In the genomic region with DNA sequence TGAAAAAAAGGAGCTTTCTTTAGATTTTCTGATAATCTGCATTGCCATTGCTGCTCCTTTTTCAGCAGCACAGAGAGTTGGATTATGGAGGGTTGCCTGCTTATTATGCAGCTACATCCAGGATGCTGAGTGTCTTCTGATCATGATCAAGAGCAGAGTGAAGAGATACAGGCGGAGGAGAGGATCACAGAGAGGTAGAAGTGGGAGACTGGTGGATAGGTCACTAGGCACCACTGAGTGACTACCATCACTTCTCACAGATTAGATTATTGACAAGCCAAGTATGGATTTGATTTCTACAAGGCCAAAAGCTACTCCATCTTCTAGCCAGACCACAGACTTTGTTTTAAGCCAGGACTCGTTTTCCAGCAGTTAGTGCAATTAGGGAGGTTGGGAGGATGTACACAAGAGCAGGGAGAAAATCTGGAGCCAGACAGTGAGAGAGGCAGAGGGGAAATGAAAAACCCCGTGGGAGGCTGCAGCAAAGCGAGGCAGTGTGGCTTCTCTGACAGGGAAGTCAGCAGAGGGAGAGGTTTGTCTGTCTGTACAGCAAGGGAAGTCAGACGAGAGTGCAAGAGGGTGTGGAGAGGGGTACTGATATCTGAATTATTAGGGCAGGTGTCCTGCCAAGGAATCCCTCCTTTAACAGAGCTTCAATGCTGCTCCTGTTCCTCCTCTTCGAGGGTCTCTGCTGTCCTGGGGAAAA, we compare ENCODE assay signal across 1 cellular context.
TF ChIP-seq lines count a peak whose summit lies in the region.

A gene (plus strand): TSS at position 562 of the 706 bp plus-strand sequence. CDS start 95 bp downstream, at position 657.

TF ChIP-seq in H1, 55 proteins besides CTCF, POLR2A, EP300 and RAD21:
- no peak for TF ChIP-seq CBX8 (IDR thresholded peaks at IDR 0.05; ENCODE audit: borderline replicate concordance, low read depth, low read length)
- TF ChIP-seq RNF2 (IDR thresholded peaks at IDR 0.05; ENCODE audit: borderline replicate concordance, low read depth, low read length, missing control alignments, poor library complexity, severe bottlenecking) = no peak
- TF ChIP-seq CREB1 (IDR thresholded peaks at IDR 0.05) = no peak
- TF ChIP-seq SIN3A (conservative IDR thresholded peaks at IDR 0.05 in 1 of 2, IDR thresholded peaks at IDR 0.05 in 1 of 2; ENCODE audit: low read depth in 1 of 2, low read length in 2 of 2) = no peak
- no peak for TF ChIP-seq EGR1 (IDR thresholded peaks at IDR 0.05; ENCODE audit: borderline replicate concordance, low read depth, low read length)
- no peak for TF ChIP-seq ASH2L (IDR thresholded peaks at IDR 0.05; ENCODE audit: low read length)
- no peak for TF ChIP-seq PHF8 (conservative IDR thresholded peaks at IDR 0.05; ENCODE audit: low read depth, low read length)
- TF ChIP-seq, protein P1, sequence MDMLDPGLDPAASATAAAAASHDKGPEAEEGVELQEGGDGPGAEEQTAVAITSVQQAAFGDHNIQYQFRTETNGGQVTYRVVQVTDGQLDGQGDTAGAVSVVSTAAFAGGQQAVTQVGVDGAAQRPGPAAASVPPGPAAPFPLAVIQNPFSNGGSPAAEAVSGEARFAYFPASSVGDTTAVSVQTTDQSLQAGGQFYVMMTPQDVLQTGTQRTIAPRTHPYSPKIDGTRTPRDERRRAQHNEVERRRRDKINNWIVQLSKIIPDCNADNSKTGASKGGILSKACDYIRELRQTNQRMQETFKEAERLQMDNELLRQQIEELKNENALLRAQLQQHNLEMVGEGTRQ (IDR thresholded peaks at IDR 0.05; ENCODE audit: low read length) = no peak
- TF ChIP-seq SP4 (IDR thresholded peaks at IDR 0.05; ENCODE audit: low read length) = no peak
- no peak for TF ChIP-seq CBX5 (IDR thresholded peaks at IDR 0.05; ENCODE audit: low read depth, low read length)
- TF ChIP-seq POU5F1 (IDR thresholded peaks at IDR 0.05; ENCODE audit: low read depth, low read length) = no peak
- no peak for TF ChIP-seq TEAD4 (IDR thresholded peaks at IDR 0.05; ENCODE audit: low read depth, low read length)
- TF ChIP-seq KDM4A (IDR thresholded peaks at IDR 0.05; ENCODE audit: low read depth, low read length, severe bottlenecking) = no peak
- TF ChIP-seq TCF12 (IDR thresholded peaks at IDR 0.05; ENCODE audit: low read depth, low read length) = no peak
- TF ChIP-seq GABPA (IDR thresholded peaks at IDR 0.05; ENCODE audit: borderline replicate concordance, insufficient read depth, low read length) = no peak
